18 cellular contexts compared by ENCODE assay signal in genomic region chr12:43315961-43316360, GRCh38.
A peak's percentile ranks its signal among the peaks of the same experiment; 100 is the strongest.
DNase-seq lines count a peak whose midpoint lies in the region; TF ChIP-seq lines count a peak whose summit lies in the region.
"Had no signal": no experiment of that assay in that cellular context is flagged by ENCODE, and none has a peak within 500 bp of the region (broad histone marks: within the 10 kb centered on the region; RNA-seq: fewer than 3 reads in every experiment).

No MANE protein-coding gene starts in this region.

- no peak overlapping the region for H4K91ac ChIP-seq in mesenchymal stem cell (ENCODE audit: low read length)

- H3K14ac ChIP-seq in mesenchymal stem cell (ENCODE audit: low read length in 2 of 2), result no peak overlapping the region

- H3K9me3 ChIP-seq in SK-N-MC (ENCODE audit: low read depth, low read length) (no peaks in the 10 kb centered on the region), mesenchymal stem cell (ENCODE audit: control insufficient read depth, low read length) (no peaks in the 10 kb centered on the region)

- H3K36me3 ChIP-seq in SK-N-MC (ENCODE audit: insufficient read depth, low read length) (no peaks in the 10 kb centered on the region), brain microvascular endothelial cell (replicated peaks) (no peaks in the 10 kb centered on the region), mesenchymal stem cell (ENCODE audit: control insufficient read depth in 1 of 2, insufficient read depth in 2 of 2, low read depth in 1 of 2, low read length in 2 of 2) (no peaks in the 10 kb centered on the region)

- H2BK120ac ChIP-seq in mesenchymal stem cell (ENCODE audit: low read depth, low read length), result no peak overlapping the region

- peak overlapping the region; percentile 59 for H3K27ac Mint-ChIP-seq in osteocyte (ENCODE audit: unreplicated experiment)

- H3K27me3 Mint-ChIP-seq in osteocyte (ENCODE audit: unreplicated experiment), result no peaks in the 10 kb centered on the region

- H3K79me1 ChIP-seq in mesenchymal stem cell (replicated peaks; ENCODE audit: low read length, poor library complexity, severe bottlenecking), result no peaks in the 10 kb centered on the region

- DNase-seq in SK-N-MC (ENCODE audit: low read depth, low spot score) (peak; percentile 26), brain microvascular endothelial cell (no peak), fibroblast of villous mesenchyme (ENCODE audit: low read depth) (peak; percentile 65), osteocyte (ENCODE audit: extremely low spot score, unreplicated experiment) (no peak), mesenchymal stem cell (no peak), mucosa of gallbladder (ENCODE audit: low spot score) (no peak), cerebellum (ENCODE audit: low spot score) (no peak), KG1 (lab: John Stamatoyannopoulos, UW) (no peak)
- DNase-seq: AML-193, Calu3, HCEC 1CT, NCI-H1105, NCI-H187, NCI-H748 treated with DMSO at 0.1 percent for 48 hours, PC-9, Right ventricle myocardium superior had no signal

- TF ChIP-seq CTCF in brain microvascular endothelial cell (IDR thresholded peaks at IDR 0.05; ENCODE audit: low read depth, low read length, missing control alignments) (no peak), fibroblast of villous mesenchyme (IDR thresholded peaks at IDR 0.05; ENCODE audit: insufficient read depth, low read depth, low read length) (no peak), osteocyte (IDR thresholded peaks at IDR 0.05) (no peak)

- H3K4me3 ChIP-seq in SK-N-MC, result no peak overlapping the region
- H3K4me3 ChIP-seq in brain microvascular endothelial cell (ENCODE audit: low read depth, low read length), result no peak overlapping the region
- no peak overlapping the region for H3K4me3 ChIP-seq in fibroblast of villous mesenchyme (ENCODE audit: low read depth, low read length)
- H3K4me3 ChIP-seq in mesenchymal stem cell (ENCODE audit: insufficient read depth in 1 of 2, low read depth in 1 of 2, low read length in 2 of 2), result no peak overlapping the region
- H3K4me3 ChIP-seq: GM12878, K562, PC-9 had no signal

- H3K4me1 ChIP-seq in mesenchymal stem cell (ENCODE audit: control insufficient read depth, insufficient read depth, low read depth, low read length), result no peaks in the 10 kb centered on the region

- no peak overlapping the region for H3K18ac ChIP-seq in mesenchymal stem cell (ENCODE audit: low read depth in 1 of 2, low read length in 2 of 2)

- H2BK12ac ChIP-seq in mesenchymal stem cell (ENCODE audit: low read length in 2 of 2), result no peak overlapping the region

- H3K4me3 Mint-ChIP-seq in osteocyte (ENCODE audit: unreplicated experiment), result no peak overlapping the region

- in situ Hi-C loops in brain microvascular endothelial cell (cut with HindIII; ENCODE audit: low pct_ligation_motif_present, low sequenced_read_pairs), result no loop called here

- H2AK5ac ChIP-seq in mesenchymal stem cell (ENCODE audit: low read length, severe bottlenecking), result no peak overlapping the region

- no peak overlapping the region for H2AFZ ChIP-seq in mesenchymal stem cell (ENCODE audit: low read depth, low read length)
- H2AFZ ChIP-seq: PC-9 had no signal

- peaks cover 43% of the 10 kb centered on the region for H3K4me1 Mint-ChIP-seq in osteocyte (ENCODE audit: unreplicated experiment)

- no peak overlapping the region for H2BK15ac ChIP-seq in mesenchymal stem cell (ENCODE audit: low read depth, poor library complexity, severe bottlenecking)

- H3K36me3 Mint-ChIP-seq in osteocyte (ENCODE audit: unreplicated experiment), result no peaks in the 10 kb centered on the region

- H3K23ac ChIP-seq in mesenchymal stem cell (ENCODE audit: low read length in 2 of 2), result no peak overlapping the region

- H2BK5ac ChIP-seq in mesenchymal stem cell (ENCODE audit: low read depth, low read length, poor library complexity, severe bottlenecking), result no peak overlapping the region

- no peak overlapping the region for H3K9ac ChIP-seq in SK-N-MC (ENCODE audit: insufficient read length)
- no peak overlapping the region for H3K9ac ChIP-seq in mesenchymal stem cell (ENCODE audit: low read length)

- no peaks in the 10 kb centered on the region for H3K9me3 Mint-ChIP-seq in osteocyte (ENCODE audit: unreplicated experiment)

- H3K27ac ChIP-seq in SK-N-MC (no peak overlapping the region), brain microvascular endothelial cell (peak overlapping the region; percentile 7), mesenchymal stem cell (ENCODE audit: low read length, poor library complexity, severe bottlenecking) (no peak overlapping the region)
- H3K27ac ChIP-seq: PC-9 had no signal

- H3K4ac ChIP-seq in mesenchymal stem cell (ENCODE audit: low read depth in 1 of 2, low read length in 2 of 2), result no peak overlapping the region

- no peak overlapping the region for H4K8ac ChIP-seq in mesenchymal stem cell (ENCODE audit: low read length)

- H3K27me3 ChIP-seq in brain microvascular endothelial cell (replicated peaks), result no peaks in the 10 kb centered on the region
- H3K27me3 ChIP-seq in mesenchymal stem cell (ENCODE audit: control insufficient read depth in 1 of 2, insufficient read depth in 1 of 2, low read length in 2 of 2), result no peaks in the 10 kb centered on the region

- H3K4me2 ChIP-seq in mesenchymal stem cell (ENCODE audit: low read length, poor library complexity, severe bottlenecking), result no peak overlapping the region
- H3K4me2 ChIP-seq: PC-9 had no signal

Comparison
In these comparisons a context has a peak if more than half of its experiments do, and no peak if none do; other contexts are left out.
1. DNase-seq: peak in SK-N-MC (single experiment) and fibroblast of villous mesenchyme (single experiment); none in brain microvascular endothelial cell (single experiment), osteocyte (single experiment), mesenchymal stem cell (single experiment), mucosa of gallbladder (single experiment), cerebellum (single experiment) and KG1 (single experiment).